Comparison of ENCODE assay signal across 9 cellular contexts in genomic region chr11:636511-637332, GRCh38. TPM values are rescaled to one million over a fixed set of nuclear protein-coding genes. Genes with fewer than 3 reads are reported as not detected.
DNase-seq lines count a peak whose midpoint lies in the region; ATAC-seq and TF ChIP-seq lines count a peak whose summit lies in the region.
"Had no signal": no experiment of that assay in that cellular context is flagged by ENCODE, and none has a peak within 500 bp of the region (broad histone marks: within the 10 kb centered on the region; RNA-seq: fewer than 3 reads in every experiment).

TSS of gene DRD4 (plus strand) at chr11:637269. CDS start at chr11:637305, 36 bp downstream.

- POLR2A ChIA-PET in Caco-2 (lab: Charles Lee) = no interaction called here

- no peak within 1 kb of the TSS for H3K23ac ChIP-seq in trophoblast cell (ENCODE audit: low read length)

- H3K9me3 ChIP-seq in Caco-2 (no peaks in the 10 kb centered on the region), trophoblast cell (ENCODE audit: insufficient read depth, low read depth, low read length) (peaks cover 5% of the 10 kb centered on the region)

- H3K36me3 ChIP-seq in Caco-2 (ENCODE audit: control insufficient read depth, insufficient read depth, low read length) (no peaks in the 10 kb centered on the region), trophoblast cell (ENCODE audit: control insufficient read depth in 1 of 2, insufficient read depth in 2 of 2, low read length in 2 of 2) (peaks cover 0 to 2% of the 10 kb centered on the region in 2 experiments)

- H3K4ac ChIP-seq in trophoblast cell (ENCODE audit: low read depth, low read length) = no peak within 1 kb of the TSS

- TF ChIP-seq CTCF in Caco-2 (IDR thresholded peaks at IDR 0.05; ENCODE audit: insufficient read depth in 1 of 2, low read depth in 1 of 2, low read length in 1 of 2, severe bottlenecking in 1 of 2, unreplicated experiment in 1 of 2) = no peak

- H2AFZ ChIP-seq in trophoblast cell (ENCODE audit: insufficient read depth, low read length, poor library complexity) = no peak within 1 kb of the TSS

- H2AK5ac ChIP-seq in trophoblast cell (ENCODE audit: low read length) = no peak within 1 kb of the TSS

- H3K4me3 Mint-ChIP-seq in Caco-2 (ENCODE audit: unreplicated experiment) = no peak within 1 kb of the TSS
- peak within 1 kb of the TSS; percentile 41 for H3K4me3 Mint-ChIP-seq in activated T-helper 17 cell treated with anti-CD3 and anti-CD28 coated beads, Interleukin-2, amount 50 U/mL, for 72 hours

- no peak within 1 kb of the TSS for H2BK5ac ChIP-seq in trophoblast cell (ENCODE audit: low read depth, low read length, poor library complexity)

- BruUV-seq in Caco-2 (replicated peaks; lab: Mats Ljungman, UMichigan) = no TSS peak

- H4K8ac ChIP-seq in trophoblast cell (ENCODE audit: low read depth, low read length) = no peak within 1 kb of the TSS

- no CpG with 5 or more reads among the region's 100 CpGs for WGBS in trophoblast cell (ENCODE audit: extremely low coverage, insufficient coverage, insufficient read length)

- no peak within 1 kb of the TSS for H4K12ac ChIP-seq in trophoblast cell (ENCODE audit: low read depth, low read length)

- no peaks in the 10 kb centered on the region for H3K4me1 Mint-ChIP-seq in Caco-2 (ENCODE audit: low read depth, unreplicated experiment)
- no peaks in the 10 kb centered on the region for H3K4me1 Mint-ChIP-seq in activated T-helper 17 cell treated with anti-CD3 and anti-CD28 coated beads, Interleukin-2, amount 50 U/mL, for 72 hours

- peaks cover 42% of the 10 kb centered on the region for H3K36me3 Mint-ChIP-seq in Caco-2 (ENCODE audit: insufficient read depth, unreplicated experiment)
- H3K36me3 Mint-ChIP-seq in activated T-helper 17 cell treated with anti-CD3 and anti-CD28 coated beads, Interleukin-2, amount 50 U/mL, for 72 hours (ENCODE audit: low read depth) = peaks cover 10% of the 10 kb centered on the region

- no peak within 1 kb of the TSS for H3K14ac ChIP-seq in trophoblast cell (ENCODE audit: low read length)

- H3K4me3 ChIP-seq in Caco-2 (ENCODE audit: low read depth, low read length) (no peak within 1 kb of the TSS), trophoblast cell (ENCODE audit: low read depth, low read length) (peak within 1 kb of the TSS; percentile 42)

- H3K27ac ChIP-seq in trophoblast cell (ENCODE audit: low read depth, low read length) = no peak within 1 kb of the TSS

- H4K91ac ChIP-seq in trophoblast cell (ENCODE audit: low read depth, low read length) = no peak within 1 kb of the TSS

- no peak within 1 kb of the TSS for H2BK12ac ChIP-seq in trophoblast cell (ENCODE audit: low read length)

- no peak for ATAC-seq in activated T-helper 17 cell treated with anti-CD3 and anti-CD28 coated beads, Interleukin-2, amount 50 U/mL, for 72 hours (replicated peaks)
- ATAC-seq in left cardiac atrium (peak; percentile 53 to 60), HG03378 (IDR thresholded peaks at IDR 0.05; ENCODE audit: unreplicated experiment) (no peak)

- peak within 1 kb of the TSS; percentile 58 for H3K4me2 ChIP-seq in trophoblast cell (ENCODE audit: low read length)

- no peak within 1 kb of the TSS for H2BK120ac ChIP-seq in trophoblast cell (ENCODE audit: insufficient read depth, low read length, poor library complexity)

- CTCF ChIA-PET in Caco-2 (lab: Charles Lee) = interaction anchor here (0.6 kb wide), 2 partner anchors 32 to 36 kb away, joined by 3 read pairs; no protein-coding TSS in a partner anchor

- no peaks in the 10 kb centered on the region for H3K79me2 ChIP-seq in trophoblast cell (ENCODE audit: control insufficient read depth, insufficient read depth, low read length, poor library complexity)

- H3K4me1 ChIP-seq in Caco-2 (no peaks in the 10 kb centered on the region), trophoblast cell (ENCODE audit: control insufficient read depth in 1 of 2, insufficient read depth in 2 of 2, low read length in 2 of 2) (peaks cover 18 to 29% of the 10 kb centered on the region in 2 experiments)

- H3K9ac ChIP-seq in trophoblast cell (ENCODE audit: low read length) = no peak within 1 kb of the TSS

- peak within 1 kb of the TSS; percentile 31 for H3K27ac Mint-ChIP-seq in Caco-2 (ENCODE audit: unreplicated experiment)
- H3K27ac Mint-ChIP-seq in activated T-helper 17 cell treated with anti-CD3 and anti-CD28 coated beads, Interleukin-2, amount 50 U/mL, for 72 hours = no peak within 1 kb of the TSS

- peaks cover 1% of the 10 kb centered on the region for H3K79me1 ChIP-seq in trophoblast cell (ENCODE audit: low read length)

- DNase-seq in Caco-2 = no peak
- peak; percentile 26 for DNase-seq in left cardiac atrium
- DNase-seq in trophoblast cell = peak in 1 of 2 donors; percentile 8
- no peak for DNase-seq in NCI-H510A (lab: John Stamatoyannopoulos, UW)
- DNase-seq in activated gamma-delta T cell (lab: John Stamatoyannopoulos, UW) = no peak
- DNase-seq in NCI-H2081 treated with DMSO at 0.1 percent for 48 hours (lab: John Stamatoyannopoulos, UW) = no peak
- DNase-seq: NCI-H1092 treated with DMSO at 0.1 percent for 48 hours had no signal

- no peak within 1 kb of the TSS for H3K18ac ChIP-seq in trophoblast cell (ENCODE audit: low read length)

- no peaks in the 10 kb centered on the region for H3K9me3 Mint-ChIP-seq in Caco-2 (ENCODE audit: unreplicated experiment)
- no peaks in the 10 kb centered on the region for H3K9me3 Mint-ChIP-seq in activated T-helper 17 cell treated with anti-CD3 and anti-CD28 coated beads, Interleukin-2, amount 50 U/mL, for 72 hours

- H3K27me3 ChIP-seq in Caco-2 (replicated peaks; ENCODE audit: control insufficient read depth, insufficient read depth, low read length) = no peaks in the 10 kb centered on the region
- peaks cover 39% of the 10 kb centered on the region for H3K27me3 ChIP-seq in trophoblast cell (ENCODE audit: insufficient read depth, low read length)

- intact Hi-C loops in Caco-2 (cut with micrococcal nuclease; ENCODE audit: unreplicated experiment) (no loop called here), left cardiac atrium (cut with DNase I) (no loop called here)

- no peaks in the 10 kb centered on the region for H3K27me3 Mint-ChIP-seq in Caco-2 (ENCODE audit: insufficient read depth, unreplicated experiment)
- peaks cover 8% of the 10 kb centered on the region for H3K27me3 Mint-ChIP-seq in activated T-helper 17 cell treated with anti-CD3 and anti-CD28 coated beads, Interleukin-2, amount 50 U/mL, for 72 hours

RNA-seq across cellular contexts. Expression of gene DRD4, which starts in this region (rescaled TPM):
- total RNA-seq in Caco-2 (2022) (1.0 and 1.1 TPM in 2 replicates), left cardiac atrium (under 1 TPM; 0.15 to 0.29 TPM)
- total RNA-seq in activated T-helper 17 cell treated with anti-CD3 and anti-CD28 coated beads, Interleukin-2, amount 50 U/mL, for 72 hours = 1 to 10 TPM in 1 of 2 donors, under 1 TPM in 1; 0.48 to 3.8 TPM
- 1.0 and 1.1 TPM in 2 replicates for polyA plus RNA-seq in trophoblast cell (2013)

Comparison
In these comparisons a context has a peak if more than half of its experiments do, and no peak if none do; other contexts are left out.
1. Peak in DNase-seq and ATAC-seq in left cardiac atrium; RNA of the gene not detected or under 1 TPM.